Comparison of ENCODE assay signal across 19 cellular contexts in genomic region chr2:105400138-105400540, GRCh38. TPM values are rescaled to one million over a fixed set of nuclear protein-coding genes. Genes with fewer than 3 reads are reported as not detected.
DNase-seq lines count a peak whose midpoint lies in the region; ATAC-seq and TF ChIP-seq lines count a peak whose summit lies in the region.
"Had no signal": no experiment of that assay in that cellular context is flagged by ENCODE, and none has a peak within 500 bp of the region (broad histone marks: within the 10 kb centered on the region; RNA-seq: fewer than 3 reads in every experiment).

No MANE protein-coding gene starts in this region.

- DNase-seq in activated naive CD8-positive, alpha-beta T cell treated with anti-CD3 and anti-CD28 coated beads for 36 hours: no peak
- DNase-seq in RWPE2 (ENCODE audit: low spot score) (no peak), left colon (peak in 1 of 2 donors; percentile 49), transverse colon (no peak), HCEC 1CT (no peak)
- DNase-seq in effector memory CD4-positive, alpha-beta T cell: no peak
- DNase-seq: activated CD4-positive, CD25-positive, alpha-beta regulatory T cell treated with anti-CD3 and anti-CD28 coated beads, Interleukin-2, amount 50 U/mL, for 72 hours; activated naive CD4-positive, alpha-beta T cell treated with anti-CD3 and anti-CD28 coated beads, Interleukin-2, amount 50 U/mL, for 16 hours; body of pancreas; EL; immature natural killer cell; MG63; NCI-H1694 treated with DMSO at 0.1 percent for 48 hours; SHP77 treated with DMSO at 0.1 percent for 48 hours; stimulated activated naive CD8-positive, alpha-beta T cell treated with anti-CD3 and anti-CD28 coated beads, Interleukin-15, Interleukin-2, amounts not matched to agents 100 U/mL and 50 U/mL, for 24 hours; uterus had no signal

- H3K9me3 ChIP-seq in RWPE2 (ENCODE audit: severe bottlenecking) (no peaks in the 10 kb centered on the region), transverse colon (no peaks in the 10 kb centered on the region)
- no peaks in the 10 kb centered on the region for H3K9me3 ChIP-seq in effector memory CD4-positive, alpha-beta T cell (ENCODE audit: control insufficient read depth, low read length)
- H3K9me3 ChIP-seq: body of pancreas, MG63, neutrophil, uterus had no signal

- no peaks in the 10 kb centered on the region for H3K36me3 Mint-ChIP-seq in activated naive CD8-positive, alpha-beta T cell
- peaks cover 2% of the 10 kb centered on the region for H3K36me3 Mint-ChIP-seq in activated naive CD8-positive, alpha-beta T cell treated with anti-CD3 and anti-CD28 coated beads for 36 hours
- H3K36me3 Mint-ChIP-seq: immature natural killer cell had no signal

- no peak for TF ChIP-seq EP300 in transverse colon (IDR thresholded peaks at IDR 0.05; ENCODE audit: low read depth)

- peaks cover 17% of the 10 kb centered on the region for H3K4me1 Mint-ChIP-seq in activated naive CD8-positive, alpha-beta T cell (ENCODE audit: low read depth)
- peaks cover 11% of the 10 kb centered on the region for H3K4me1 Mint-ChIP-seq in activated naive CD8-positive, alpha-beta T cell treated with anti-CD3 and anti-CD28 coated beads for 36 hours

- ATAC-seq in RWPE2 (ENCODE audit: low read depth) (no peak), left colon (peak; percentile 31), GM21529 (IDR thresholded peaks at IDR 0.05; ENCODE audit: unreplicated experiment) (no peak)
- ATAC-seq: body of pancreas; stimulated activated naive CD8-positive, alpha-beta T cell treated with anti-CD3 and anti-CD28 coated beads, Interleukin-15, Interleukin-2, amounts not matched to agents 100 U/mL and 50 U/mL, for 24 hours had no signal

- peaks cover 21% of the 10 kb centered on the region for H3K36me3 ChIP-seq in RWPE2 (ENCODE audit: low read depth)
- no peaks in the 10 kb centered on the region for H3K36me3 ChIP-seq in transverse colon
- no peaks in the 10 kb centered on the region for H3K36me3 ChIP-seq in effector memory CD4-positive, alpha-beta T cell (ENCODE audit: control insufficient read depth, insufficient read depth, low read length)
- H3K36me3 ChIP-seq: neutrophil, uterus had no signal

- H3K27ac Mint-ChIP-seq in activated naive CD8-positive, alpha-beta T cell: no peak overlapping the region
- no peak overlapping the region for H3K27ac Mint-ChIP-seq in activated naive CD8-positive, alpha-beta T cell treated with anti-CD3 and anti-CD28 coated beads for 36 hours
- H3K27ac Mint-ChIP-seq: immature natural killer cell had no signal

- WGBS in transverse colon (ENCODE audit: low coverage in 1 of 2), 2 donors: 82 to 96% methylated on average over 4 to 7 of the region's 7 CpGs

- intact Hi-C loops in left colon (cut with DNase I, micrococcal nuclease) (no loop called here), transverse colon (cut with DNase I; ENCODE audit: low total_unique reads) (no loop called here)

- H3K4me3 ChIP-seq in RWPE2 (ENCODE audit: severe bottlenecking) (no peak overlapping the region), transverse colon (no peak overlapping the region)
- no peak overlapping the region for H3K4me3 ChIP-seq in effector memory CD4-positive, alpha-beta T cell (ENCODE audit: insufficient read depth, low read depth, low read length, poor library complexity, severe bottlenecking)
- H3K4me3 ChIP-seq: body of pancreas, MG63, uterus had no signal

- H3K27ac ChIP-seq in RWPE2 (ENCODE audit: poor library complexity, severe bottlenecking) (peak overlapping the region; percentile 10), transverse colon (peak overlapping the region in 3 of 4 donors; percentile 32 to 95 (median 93))
- H3K27ac ChIP-seq in effector memory CD4-positive, alpha-beta T cell (ENCODE audit: insufficient read depth, low read length, poor library complexity, severe bottlenecking): no peak overlapping the region
- H3K27ac ChIP-seq: body of pancreas, neutrophil had no signal

- peak overlapping the region; percentile 61 for H3K4me3 Mint-ChIP-seq in activated naive CD8-positive, alpha-beta T cell
- H3K4me3 Mint-ChIP-seq in activated naive CD8-positive, alpha-beta T cell treated with anti-CD3 and anti-CD28 coated beads for 36 hours: no peak overlapping the region

- TF ChIP-seq CTCF in RWPE2 (IDR thresholded peaks at IDR 0.05; ENCODE audit: poor library complexity, severe bottlenecking): no peak
- TF ChIP-seq CTCF in transverse colon (IDR thresholded peaks at IDR 0.05): no peak

- TF ChIP-seq POLR2A in transverse colon (IDR thresholded peaks at IDR 0.05): peak; percentile 36

- peaks cover 7% of the 10 kb centered on the region for H3K27me3 Mint-ChIP-seq in activated naive CD8-positive, alpha-beta T cell
- H3K27me3 Mint-ChIP-seq in activated naive CD8-positive, alpha-beta T cell treated with anti-CD3 and anti-CD28 coated beads for 36 hours: peaks cover 17% of the 10 kb centered on the region

- no peaks in the 10 kb centered on the region for H3K27me3 ChIP-seq in RWPE2 (ENCODE audit: insufficient read depth, poor library complexity, severe bottlenecking)
- H3K27me3 ChIP-seq in transverse colon: no peaks in the 10 kb centered on the region
- H3K27me3 ChIP-seq in effector memory CD4-positive, alpha-beta T cell (replicated peaks; ENCODE audit: control insufficient read depth, insufficient read depth, low read length, poor library complexity, severe bottlenecking): no peaks in the 10 kb centered on the region
- H3K27me3 ChIP-seq: MG63, uterus had no signal

- H3K4me1 ChIP-seq in RWPE2 (ENCODE audit: insufficient read depth, poor library complexity, severe bottlenecking) (peaks cover 34% of the 10 kb centered on the region), transverse colon (peaks cover 0 to 56% (median 34%) of the 10 kb centered on the region in 4 donors)
- H3K4me1 ChIP-seq in effector memory CD4-positive, alpha-beta T cell (ENCODE audit: control insufficient read depth, insufficient read depth, low read length, poor library complexity, severe bottlenecking): peaks cover 6% of the 10 kb centered on the region
- H3K4me1 ChIP-seq: uterus had no signal

- no peaks in the 10 kb centered on the region for H3K9me3 Mint-ChIP-seq in activated naive CD8-positive, alpha-beta T cell (ENCODE audit: low read depth)
- H3K9me3 Mint-ChIP-seq in activated naive CD8-positive, alpha-beta T cell treated with anti-CD3 and anti-CD28 coated beads for 36 hours: no peaks in the 10 kb centered on the region

- in situ Hi-C loops in transverse colon (cut with MboI; ENCODE audit: low pct_ligation_motif_present in 1 of 4, low pct_unique_long_range_greater_than_20kb in 1 of 4, low sequenced_read_pairs in 3 of 4): no loop called here

RNA-seq across cellular contexts. Expression of gene FHL2, which starts 1.3 kb away (rescaled TPM):
- 1 to 10 TPM; 4.7 to 5.1 TPM for total RNA-seq in activated naive CD8-positive, alpha-beta T cell treated with anti-CD3 and anti-CD28 coated beads for 36 hours
- total RNA-seq in left colon (100 to 1,000 TPM in 1 of 2 donors, 10 to 100 TPM in 1; 94.2 to 133 TPM), transverse colon (100 to 1,000 TPM in 1 of 4 donors, 10 to 100 TPM in 3; 56.1 to 140 (median 89.2) TPM)

Comparison
In these comparisons a context has a peak if more than half of its experiments do, and no peak if none do; other contexts are left out.
1. RNA of gene FHL2, which starts 1.3 kb away (total RNA-seq): 94.2 to 133 TPM in left colon and 56.1 to 140 TPM in transverse colon; 4.7 to 5.1 TPM in activated naive CD8-positive, alpha-beta T cell treated with anti-CD3 and anti-CD28 coated beads for 36 hours; every median in the first group is over 4 times any median in the second.